ENCODE assay signal across 20 cellular contexts in the genomic region with DNA sequence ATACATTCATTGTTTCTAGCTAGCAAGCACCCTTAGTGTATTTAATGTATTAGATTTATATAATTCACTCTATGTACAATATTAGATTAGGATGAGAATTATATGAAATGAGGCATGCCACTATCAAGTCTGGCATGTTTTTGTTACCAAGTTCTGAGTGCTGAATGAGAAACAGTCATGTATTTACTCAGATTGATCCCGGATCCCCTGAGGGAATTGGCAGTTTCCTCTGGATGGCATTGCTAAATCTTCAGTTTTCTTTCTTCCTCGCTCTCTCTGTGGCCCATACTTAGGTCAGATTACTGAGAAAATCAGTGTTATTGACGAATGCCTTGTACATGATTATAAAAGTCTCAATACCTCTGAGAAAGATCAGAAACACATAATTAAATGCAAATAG.
"Had no signal": no experiment of that assay in that cellular context is flagged by ENCODE, and none has a peak within 500 bp of the region (broad histone marks: within the 10 kb centered on the region; RNA-seq: fewer than 3 reads in every experiment).

No MANE protein-coding gene starts in this region.

- H3K27me3 ChIP-seq: dorsolateral prefrontal cortex, foreskin keratinocyte, neural progenitor cell, ovary, stomach, transverse colon had no signal

- FAIRE-seq: small intestine had no signal

- H3K9me3 ChIP-seq: ovary, thoracic aorta, transverse colon had no signal

- H3K36me3 ChIP-seq: neural progenitor cell, ovary had no signal

- H3K27ac ChIP-seq: dorsolateral prefrontal cortex, foreskin keratinocyte, neural progenitor cell, ovary, stomach, thoracic aorta, transverse colon had no signal

- H3K4me3 ChIP-seq: dorsolateral prefrontal cortex, neural progenitor cell, ovary, stomach, thoracic aorta, transverse colon had no signal

- ATAC-seq: foreskin keratinocyte, left lobe of liver, natural killer cell, right cardiac atrium had no signal

- H3K4me1 ChIP-seq: transverse colon had no signal

- DNase-seq: cortex of kidney; dorsolateral prefrontal cortex; effector CD8-positive, alpha-beta T cell; head of caudate nucleus; hippocampal formation; islet precursor cell; natural killer cell; nucleus accumbens; ovary; right cardiac atrium; small intestine; stimulated activated CD4-positive, alpha-beta T cell treated with anti-CD3 and anti-CD28 coated beads, Interleukin-12 subunit alpha, Interleukin-12 subunit beta, amount 100 ng/mL, for 4 hours; stimulated activated naive CD4-positive, alpha-beta T cell; stomach; substantia nigra; transverse colon had no signal
